In genomic region chr3:9911863-9912262, GRCh38 we compare ENCODE assay signal across 20 cellular contexts. TPM values are rescaled to one million over a fixed set of nuclear protein-coding genes. Genes with fewer than 3 reads are reported as not detected.
DNase-seq lines count a peak whose midpoint lies in the region; ATAC-seq, FAIRE-seq and TF ChIP-seq lines count a peak whose summit lies in the region.
"Had no signal": no experiment of that assay in that cellular context is flagged by ENCODE, and none has a peak within 500 bp of the region (broad histone marks: within the 10 kb centered on the region; RNA-seq: fewer than 3 reads in every experiment).

No MANE protein-coding gene starts in this region.

- H3K36me3 Mint-ChIP-seq in natural killer cell treated with Interleukin-12 subunit alpha and Interleukin-12 subunit beta and Interleukin-15 and Interleukin-18, amount 100 ng/mL, for 72 hours = no peaks in the 10 kb centered on the region
- no peaks in the 10 kb centered on the region for H3K36me3 Mint-ChIP-seq in natural killer cell

- POLR2A ChIA-PET in PC-9 (lab: Charles Lee; ENCODE audit: unreplicated experiment) = interaction anchor here (0.6 kb wide), 4 partner anchors 9 to 136 kb away, joined by 3 to 9 read pairs (median 4); no protein-coding TSS in a partner anchor
- POLR2A ChIA-PET in K562 (lab: Yijun Ruan, JAX) = interaction anchor here (0.6 to 3.6 kb wide), 13 partner anchors 9 to 238 kb away, joined by 3 to 28 read pairs (median 3); partner anchors contain the start of genes CRELD1 and IL17RE

- BruUV-seq in PC-9 (replicated peaks; lab: Mats Ljungman, UMichigan) = no TSS peak
- no TSS peak for BruUV-seq in K562 (replicated peaks; lab: Mats Ljungman, UMichigan)

- in situ Hi-C loops in K562 (cut with MboI) = no loop called here

- H4K20me1 ChIP-seq in PC-9 (ENCODE audit: insufficient read depth) (no peaks in the 10 kb centered on the region), K562 (replicated peaks; ENCODE audit: control insufficient read depth, insufficient read depth, low read length) (no peaks in the 10 kb centered on the region)

- DNase-seq in natural killer cell treated with Interleukin-12 subunit alpha and Interleukin-12 subunit beta and Interleukin-15 and Interleukin-18, amount 100 ng/mL, for 72 hours (ENCODE audit: low spot score) = no peak
- no peak for DNase-seq in natural killer cell
- DNase-seq in PC-9 = peak in 1 of 2 experiments; percentile 41
- peak in 1 of 4 experiments; percentile 76 for DNase-seq in K562 (ENCODE audit: extremely low read depth in 1 of 4, low spot score in 3 of 4)
- no peak for DNase-seq in activated CD4-positive, CD25-positive, alpha-beta regulatory T cell treated with anti-CD3 and anti-CD28 coated beads, Interleukin-2, amount 50 U/mL, for 72 hours
- DNase-seq in effector CD8-positive, alpha-beta T cell (lab: John Stamatoyannopoulos, UW) = no peak
- DNase-seq in NCI-H748 treated with DMSO at 0.1 percent for 48 hours (lab: John Stamatoyannopoulos, UW) = no peak
- DNase-seq in NCI-H524 (lab: John Stamatoyannopoulos, UW) = no peak
- DNase-seq: COR-L47, NCI-H1436 treated with DMSO at 0.1 percent for 48 hours, NCI-H2081, NCI-H82, SHP77 had no signal

- TF ChIP-seq POLR2A in K562 (conservative IDR thresholded peaks at IDR 0.05) = no peak

- 13% methylated on average over 8 of the region's 8 CpGs for WGBS in K562 (ENCODE audit: insufficient coverage, low coverage, missing lambda C conversion rate)

- no peaks in the 10 kb centered on the region for H3K9me2 ChIP-seq in PC-9 (ENCODE audit: insufficient read depth)

- no peaks in the 10 kb centered on the region for H3K36me3 ChIP-seq in PC-9 (ENCODE audit: low read depth)
- H3K36me3 ChIP-seq in K562 (ENCODE audit: control insufficient read depth, insufficient read depth, low read length) = no peaks in the 10 kb centered on the region

- H3K9me3 Mint-ChIP-seq in natural killer cell treated with Interleukin-12 subunit alpha and Interleukin-12 subunit beta and Interleukin-15 and Interleukin-18, amount 100 ng/mL, for 72 hours = no peaks in the 10 kb centered on the region
- no peaks in the 10 kb centered on the region for H3K9me3 Mint-ChIP-seq in natural killer cell

- H3K27me3 Mint-ChIP-seq in natural killer cell treated with Interleukin-12 subunit alpha and Interleukin-12 subunit beta and Interleukin-15 and Interleukin-18, amount 100 ng/mL, for 72 hours = peaks cover 0 to 3% of the 10 kb centered on the region in 2 donors
- H3K27me3 Mint-ChIP-seq in natural killer cell (ENCODE audit: low read depth in 2 of 2) = peaks cover 0 to 2% of the 10 kb centered on the region in 2 donors

- TF ChIP-seq CTCF in natural killer cell (IDR thresholded peaks at IDR 0.05) (no peak), PC-9 (conservative IDR thresholded peaks at IDR 0.05) (no peak), K562 (IDR thresholded peaks at IDR 0.05 in 2 of 3, conservative IDR thresholded peaks at IDR 0.05 in 1 of 3; ENCODE audit: insufficient read depth in 2 of 3, low read depth in 1 of 3, low read length in 3 of 3) (no peak)

- H3F3A ChIP-seq in PC-9 (ENCODE audit: insufficient read depth, low read depth) = peaks cover 32% of the 10 kb centered on the region

- H3K4me2 ChIP-seq in PC-9 (peak overlapping the region; percentile 58), K562 (ENCODE audit: insufficient read depth, low read length) (peak overlapping the region; percentile 47; the same call in 1 of the 2 replicates)

- intact Hi-C loops in natural killer cell (cut with micrococcal nuclease) (no loop called here), PC-9 (cut with micrococcal nuclease; ENCODE audit: unreplicated experiment) (no loop called here), K562 (cut with micrococcal nuclease) (no loop called here)

- peaks cover 53% of the 10 kb centered on the region for H3K4me1 ChIP-seq in PC-9 (replicated peaks; ENCODE audit: insufficient read depth)
- H3K4me1 ChIP-seq in K562 (replicated peaks in 1 of 2; ENCODE audit: control insufficient read depth in 2 of 2, insufficient read depth in 2 of 2, low read length in 2 of 2) = peaks cover 22 to 33% of the 10 kb centered on the region in 2 experiments

- H3K4me3 ChIP-seq in PC-9 = no peak overlapping the region
- no peak overlapping the region for H3K4me3 ChIP-seq in K562
- H3K4me3 ChIP-seq: A549 had no signal

- H3K27ac ChIP-seq in PC-9 (peak overlapping the region; percentile 63; the same call in 1 of the 2 replicates), K562 (ENCODE audit: extremely low read depth, low read depth, low read length) (peak overlapping the region; percentile 45; the same call in 2 of the 3 replicates)
- H3K27ac ChIP-seq: C4-2B had no signal

- no peak for TF ChIP-seq RAD21 in K562 (CRISPR knock-in tag; conservative IDR thresholded peaks at IDR 0.05 in 1 of 2, IDR thresholded peaks at IDR 0.05 in 1 of 2)

- H2AFZ ChIP-seq in PC-9 (no peak overlapping the region), K562 (ENCODE audit: low read depth, low read length) (peak overlapping the region; percentile 3)

- no peaks in the 10 kb centered on the region for H3K9me1 ChIP-seq in K562 (ENCODE audit: control insufficient read depth, insufficient read depth, low read length)

- TF ChIP-seq EP300 in K562 (IDR thresholded peaks at IDR 0.05; ENCODE audit: low read length) = no peak

- peak overlapping the region in 1 of 2 donors; percentile 39 for H3K27ac Mint-ChIP-seq in natural killer cell treated with Interleukin-12 subunit alpha and Interleukin-12 subunit beta and Interleukin-15 and Interleukin-18, amount 100 ng/mL, for 72 hours
- H3K27ac Mint-ChIP-seq in natural killer cell = peak overlapping the region in 1 of 2 donors; percentile 25

- no peaks in the 10 kb centered on the region for H3K9me3 ChIP-seq in PC-9 (ENCODE audit: insufficient read depth, low read depth)
- H3K9me3 ChIP-seq in K562 (replicated peaks; ENCODE audit: control insufficient read depth, insufficient read depth, low read depth, low read length) = no peaks in the 10 kb centered on the region
- H3K9me3 ChIP-seq: A549 had no signal

- H3K27me3 ChIP-seq in PC-9 (ENCODE audit: insufficient read depth, low read depth) (no peaks in the 10 kb centered on the region), K562 (ENCODE audit: control insufficient read depth in 2 of 2, insufficient read depth in 2 of 2, low read length in 2 of 2) (no peaks in the 10 kb centered on the region)

- CTCF ChIA-PET in PC-9 (lab: Charles Lee) (interaction anchor here (0.5 to 0.8 kb wide), 2 partner anchors 14 to 34 kb away, joined by 3 read pairs; no protein-coding TSS in a partner anchor), K562 (lab: Yijun Ruan, JAX; ENCODE audit: low intra/inter-chr PET ratio) (no interaction called here)

- no peak for ATAC-seq in natural killer cell treated with Interleukin-12 subunit alpha and Interleukin-12 subunit beta and Interleukin-15 and Interleukin-18, amount 100 ng/mL, for 72 hours
- ATAC-seq in natural killer cell (no peak), K562 (peak; percentile 52)
- ATAC-seq: A549, SK-N-SH treated with all-trans-retinoic acid at 6 μM for 48 hours had no signal

- H3K79me2 ChIP-seq in PC-9 (ENCODE audit: low read depth) = no peaks in the 10 kb centered on the region
- H3K79me2 ChIP-seq in K562 (ENCODE audit: control insufficient read depth, insufficient read depth, low read length) = no peaks in the 10 kb centered on the region

- peak overlapping the region; percentile 10 to 78; a peak in 1 of 4 replicates for H3K9ac ChIP-seq in K562 (ENCODE audit: insufficient read depth in 1 of 2, low read depth in 2 of 2, low read length in 2 of 2)

- FAIRE-seq in K562 (lab: Jason Lieb, UNC) = peak; percentile 95
- FAIRE-seq: A549, GM19239 had no signal

- peak overlapping the region; percentile 24 for H3K4me3 Mint-ChIP-seq in natural killer cell treated with Interleukin-12 subunit alpha and Interleukin-12 subunit beta and Interleukin-15 and Interleukin-18, amount 100 ng/mL, for 72 hours
- H3K4me3 Mint-ChIP-seq in natural killer cell = no peak overlapping the region

- peaks cover 15 to 20% of the 10 kb centered on the region in 2 donors for H3K4me1 Mint-ChIP-seq in natural killer cell treated with Interleukin-12 subunit alpha and Interleukin-12 subunit beta and Interleukin-15 and Interleukin-18, amount 100 ng/mL, for 72 hours (ENCODE audit: low read depth in 2 of 2)
- peaks cover 8 to 31% of the 10 kb centered on the region in 2 donors for H3K4me1 Mint-ChIP-seq in natural killer cell

RNA-seq across cellular contexts. Expression of gene IL17RC, which starts 5.0 kb away (rescaled TPM):
- total RNA-seq in natural killer cell treated with Interleukin-12 subunit alpha and Interleukin-12 subunit beta and Interleukin-15 and Interleukin-18, amount 100 ng/mL, for 72 hours = under 1 TPM; 0.57 to 0.92 TPM
- 1 to 10 TPM in 2 of 3 donors, under 1 TPM in 1; 0.77 to 1.5 (median 1.2) TPM for total RNA-seq in natural killer cell
- 45.0 and 54.6 TPM in 2 replicates for total RNA-seq in PC-9 (2021)
- total RNA-seq in K562 (2011; cell fraction: chromatin; rRNA removed; ENCODE audit: low replicate concordance) = 37.1 and 87.7 TPM in 2 replicates
- 57.7 and 63.0 TPM in 2 replicates for total RNA-seq in K562 (2011; cell fraction: nucleolus; rRNA removed)
- 31.0 and 37.3 TPM in 2 replicates for total RNA-seq in K562 (2011; cell fraction: nucleoplasm; rRNA removed)
- total RNA-seq in K562 (2014; rRNA removed) = 11.4 and 14.0 TPM in 2 replicates
- 2.8 and 3.5 TPM in 2 replicates for total RNA-seq in K562 (2014; rRNA removed; fragmentation: Illumina TruSeq; extraction: Trizol)
- total RNA-seq in K562 (2015; rRNA removed; fragmentation: Illumina TruSeq; extraction: Trizol) = 5.4 and 6.9 TPM in 2 replicates
- 11.4 and 12.3 TPM in 2 replicates for total RNA-seq in K562 (2021)
- 7.3 and 12.5 TPM in 2 replicates for polyA plus RNA-seq in K562 (2011; rRNA removed)
- polyA plus RNA-seq in K562 (2011; cell fraction: cytosol; rRNA removed) = 9.8 and 14.3 TPM in 2 replicates
- polyA plus RNA-seq in K562 (2011; cell fraction: nucleus; rRNA removed) = 49.8 and 57.1 TPM in 2 replicates
- 7.2 and 18.0 TPM in 2 replicates for polyA plus RNA-seq in K562 (2012)
- 6.3 and 11.5 TPM in 2 replicates for polyA plus RNA-seq in K562 (2014; fragmentation: Illumina TruSeq; extraction: Trizol)
- polyA plus RNA-seq in K562 (2014; fragmentation: Nextera tagmentation; extraction: Ambion mirVana) = under 1 TPM in 1 of 2 experiments, not detected in 1; 0.15 TPM
- 7.5 and 7.7 TPM in 2 replicates for polyA plus RNA-seq in K562 (2014; rRNA removed)
- polyA minus RNA-seq in K562 (2011; rRNA and poly(A)+ RNA removed) = 5.9 and 7.6 TPM in 2 replicates
- 9.4 and 11.3 TPM in 2 replicates for polyA minus RNA-seq in K562 (2011; cell fraction: cytosol; rRNA and poly(A)+ RNA removed)
- polyA minus RNA-seq in K562 (2011; cell fraction: nucleus; rRNA and poly(A)+ RNA removed) = 16.4 and 29.1 TPM in 2 replicates

RNA-seq across cellular contexts. Expression of gene IL17RE, which starts 9.2 kb away (rescaled TPM):
- 1 to 10 TPM in 1 of 2 donors, under 1 TPM in 1; 0.48 to 1.9 TPM for total RNA-seq in natural killer cell treated with Interleukin-12 subunit alpha and Interleukin-12 subunit beta and Interleukin-15 and Interleukin-18, amount 100 ng/mL, for 72 hours
- total RNA-seq in natural killer cell (1 to 10 TPM in 2 of 3 donors, under 1 TPM in 1; 0.28 to 2.5 (median 1.5) TPM), PC-9 (2021) (22.7 and 23.8 TPM in 2 replicates), K562 (2014; rRNA removed) (0.20 TPM in 1 of 2 replicates, not detected in the other), K562 (2014; rRNA removed; fragmentation: Illumina TruSeq; extraction: Trizol) (0.48 and 0.51 TPM in 2 replicates), K562 (2015; rRNA removed; fragmentation: Illumina TruSeq; extraction: Trizol) (0.26 TPM in 1 of 2 replicates, not detected in the other), K562 (2021) (0.47 and 0.72 TPM in 2 replicates)
- total RNA-seq in K562 (2011; cell fraction: chromatin; rRNA removed; ENCODE audit: low replicate concordance) = 4.4 and 7.9 TPM in 2 replicates
- total RNA-seq in K562 (2011; cell fraction: nucleolus; rRNA removed) = 2.8 and 5.7 TPM in 2 replicates
- 4.6 and 5.8 TPM in 2 replicates for total RNA-seq in K562 (2011; cell fraction: nucleoplasm; rRNA removed)
- polyA plus RNA-seq in K562 (2011; rRNA removed) (1.1 and 1.9 TPM in 2 replicates), K562 (2014; fragmentation: Illumina TruSeq; extraction: Trizol) (0.39 and 0.73 TPM in 2 replicates), K562 (2014; fragmentation: Nextera tagmentation; extraction: Ambion mirVana) (not detected), K562 (2014; rRNA removed) (0.23 and 0.32 TPM in 2 replicates)
- 0.29 and 1.2 TPM in 2 replicates for polyA plus RNA-seq in K562 (2011; cell fraction: cytosol; rRNA removed)
- 3.7 and 5.1 TPM in 2 replicates for polyA plus RNA-seq in K562 (2011; cell fraction: nucleus; rRNA removed)
- 0.46 and 0.91 TPM in 2 replicates for polyA plus RNA-seq in K562 (2012)
- 0.67 and 1.0 TPM in 2 replicates for polyA minus RNA-seq in K562 (2011; rRNA and poly(A)+ RNA removed)
- polyA minus RNA-seq in K562 (2011; cell fraction: cytosol; rRNA and poly(A)+ RNA removed) = not detected in 2 replicates
- polyA minus RNA-seq in K562 (2011; cell fraction: nucleus; rRNA and poly(A)+ RNA removed) = 0.67 and 1.7 TPM in 2 replicates
- total RNA-seq: H4 had no signal

RNA-seq across cellular contexts. Expression of gene JAGN1, which starts 21.5 kb away (rescaled TPM):
- total RNA-seq in natural killer cell treated with Interleukin-12 subunit alpha and Interleukin-12 subunit beta and Interleukin-15 and Interleukin-18, amount 100 ng/mL, for 72 hours = 10 to 100 TPM; 31.8 to 42.8 TPM
- total RNA-seq in natural killer cell (10 to 100 TPM; 15.4 to 16.6 (median 15.5) TPM), PC-9 (2021) (46.7 and 52.4 TPM in 2 replicates), K562 (2014; rRNA removed) (38.9 and 41.1 TPM in 2 replicates), K562 (2014; rRNA removed; fragmentation: Illumina TruSeq; extraction: Trizol) (40.3 and 42.4 TPM in 2 replicates), K562 (2015; rRNA removed; fragmentation: Illumina TruSeq; extraction: Trizol) (31.1 and 33.9 TPM in 2 replicates), K562 (2021) (57.2 and 58.8 TPM in 2 replicates)
- total RNA-seq in K562 (2011; cell fraction: chromatin; rRNA removed; ENCODE audit: low replicate concordance) = 61.7 and 101 TPM in 2 replicates
- 84.5 and 103 TPM in 2 replicates for total RNA-seq in K562 (2011; cell fraction: nucleolus; rRNA removed)
- 97.8 and 112 TPM in 2 replicates for total RNA-seq in K562 (2011; cell fraction: nucleoplasm; rRNA removed)
- polyA plus RNA-seq in K562 (2011; rRNA removed) (66.3 and 77.8 TPM in 2 replicates), K562 (2014; fragmentation: Illumina TruSeq; extraction: Trizol) (52.3 and 62.6 TPM in 2 replicates), K562 (2014; fragmentation: Nextera tagmentation; extraction: Ambion mirVana) (10 to 100 TPM; 31.6 to 33.3 TPM), K562 (2014; rRNA removed) (49.8 and 54.6 TPM in 2 replicates)
- polyA plus RNA-seq in K562 (2011; cell fraction: cytosol; rRNA removed) = 70.4 and 88.4 TPM in 2 replicates
- 37.0 and 45.1 TPM in 2 replicates for polyA plus RNA-seq in K562 (2011; cell fraction: nucleus; rRNA removed)
- polyA plus RNA-seq in K562 (2012) = 56.0 and 64.7 TPM in 2 replicates
- 58.7 and 70.5 TPM in 2 replicates for polyA minus RNA-seq in K562 (2011; rRNA and poly(A)+ RNA removed)
- 27.5 and 42.9 TPM in 2 replicates for polyA minus RNA-seq in K562 (2011; cell fraction: cytosol; rRNA and poly(A)+ RNA removed)
- 16.8 and 25.8 TPM in 2 replicates for polyA minus RNA-seq in K562 (2011; cell fraction: nucleus; rRNA and poly(A)+ RNA removed)

RNA-seq across cellular contexts. Expression of gene CRELD1, which starts 21.8 kb away (rescaled TPM):
- total RNA-seq in natural killer cell treated with Interleukin-12 subunit alpha and Interleukin-12 subunit beta and Interleukin-15 and Interleukin-18, amount 100 ng/mL, for 72 hours = 10 to 100 TPM; 22.8 to 29.7 TPM
- total RNA-seq in natural killer cell (10 to 100 TPM; 29.1 to 35.6 (median 32.9) TPM), PC-9 (2021) (30.7 TPM in 2 replicates), K562 (2014; rRNA removed) (17.2 and 17.7 TPM in 2 replicates), K562 (2014; rRNA removed; fragmentation: Illumina TruSeq; extraction: Trizol) (6.1 and 10.2 TPM in 2 replicates), K562 (2015; rRNA removed; fragmentation: Illumina TruSeq; extraction: Trizol) (11.4 and 14.4 TPM in 2 replicates), K562 (2021) (16.7 and 17.3 TPM in 2 replicates)
- 163 and 258 TPM in 2 replicates for total RNA-seq in K562 (2011; cell fraction: chromatin; rRNA removed; ENCODE audit: low replicate concordance)
- 156 and 166 TPM in 2 replicates for total RNA-seq in K562 (2011; cell fraction: nucleolus; rRNA removed)
- total RNA-seq in K562 (2011; cell fraction: nucleoplasm; rRNA removed) = 187 and 194 TPM in 2 replicates
- polyA plus RNA-seq in K562 (2011; rRNA removed) (25.8 and 47.7 TPM in 2 replicates), K562 (2014; fragmentation: Illumina TruSeq; extraction: Trizol) (15.4 and 16.5 TPM in 2 replicates), K562 (2014; fragmentation: Nextera tagmentation; extraction: Ambion mirVana) (1 to 10 TPM; 3.3 to 5.6 TPM), K562 (2014; rRNA removed) (24.5 and 30.1 TPM in 2 replicates)
- 28.0 and 36.5 TPM in 2 replicates for polyA plus RNA-seq in K562 (2011; cell fraction: cytosol; rRNA removed)
- polyA plus RNA-seq in K562 (2011; cell fraction: nucleus; rRNA removed) = 214 and 337 TPM in 2 replicates
- polyA plus RNA-seq in K562 (2012) = 17.4 and 29.8 TPM in 2 replicates
- polyA minus RNA-seq in K562 (2011; rRNA and poly(A)+ RNA removed) = 12.7 and 14.5 TPM in 2 replicates
- 9.6 and 10.3 TPM in 2 replicates for polyA minus RNA-seq in K562 (2011; cell fraction: cytosol; rRNA and poly(A)+ RNA removed)
- polyA minus RNA-seq in K562 (2011; cell fraction: nucleus; rRNA and poly(A)+ RNA removed) = 21.4 and 35.1 TPM in 2 replicates

RNA-seq across cellular contexts. Expression of gene CIDEC, which starts 31.8 kb away (rescaled TPM):
- total RNA-seq in natural killer cell treated with Interleukin-12 subunit alpha and Interleukin-12 subunit beta and Interleukin-15 and Interleukin-18, amount 100 ng/mL, for 72 hours = not detected
- not detected for total RNA-seq in natural killer cell
- 0.37 TPM in 1 of 2 replicates, not detected in the other for total RNA-seq in PC-9 (2021)
- total RNA-seq in K562 (2011; cell fraction: chromatin; rRNA removed; ENCODE audit: low replicate concordance) = not detected in 2 replicates
- not detected in 2 replicates for total RNA-seq in K562 (2011; cell fraction: nucleolus; rRNA removed)
- total RNA-seq in K562 (2011; cell fraction: nucleoplasm; rRNA removed) = not detected in 2 replicates
- total RNA-seq in K562 (2014; rRNA removed) = not detected in 2 replicates
- not detected in 2 replicates for total RNA-seq in K562 (2014; rRNA removed; fragmentation: Illumina TruSeq; extraction: Trizol)
- not detected in 2 replicates for total RNA-seq in K562 (2015; rRNA removed; fragmentation: Illumina TruSeq; extraction: Trizol)
- total RNA-seq in K562 (2021) = not detected in 2 replicates
- polyA plus RNA-seq in K562 (2011; rRNA removed) = not detected in 2 replicates
- 0.09 and 0.39 TPM in 2 replicates for polyA plus RNA-seq in K562 (2011; cell fraction: cytosol; rRNA removed)
- polyA plus RNA-seq in K562 (2011; cell fraction: nucleus; rRNA removed) = not detected in 2 replicates
- not detected in 2 replicates for polyA plus RNA-seq in K562 (2012)
- polyA plus RNA-seq in K562 (2014; fragmentation: Illumina TruSeq; extraction: Trizol) = not detected in 2 replicates
- polyA plus RNA-seq in K562 (2014; fragmentation: Nextera tagmentation; extraction: Ambion mirVana) = not detected
- polyA plus RNA-seq in K562 (2014; rRNA removed) = not detected in 2 replicates
- polyA minus RNA-seq in K562 (2011; rRNA and poly(A)+ RNA removed) = not detected in 2 replicates
- not detected in 2 replicates for polyA minus RNA-seq in K562 (2011; cell fraction: cytosol; rRNA and poly(A)+ RNA removed)
- not detected in 2 replicates for polyA minus RNA-seq in K562 (2011; cell fraction: nucleus; rRNA and poly(A)+ RNA removed)
- total RNA-seq: H4, IMR-90, NCI-H460 had no signal
